ENCODE assay signal across 8 cellular contexts in the genomic region with DNA sequence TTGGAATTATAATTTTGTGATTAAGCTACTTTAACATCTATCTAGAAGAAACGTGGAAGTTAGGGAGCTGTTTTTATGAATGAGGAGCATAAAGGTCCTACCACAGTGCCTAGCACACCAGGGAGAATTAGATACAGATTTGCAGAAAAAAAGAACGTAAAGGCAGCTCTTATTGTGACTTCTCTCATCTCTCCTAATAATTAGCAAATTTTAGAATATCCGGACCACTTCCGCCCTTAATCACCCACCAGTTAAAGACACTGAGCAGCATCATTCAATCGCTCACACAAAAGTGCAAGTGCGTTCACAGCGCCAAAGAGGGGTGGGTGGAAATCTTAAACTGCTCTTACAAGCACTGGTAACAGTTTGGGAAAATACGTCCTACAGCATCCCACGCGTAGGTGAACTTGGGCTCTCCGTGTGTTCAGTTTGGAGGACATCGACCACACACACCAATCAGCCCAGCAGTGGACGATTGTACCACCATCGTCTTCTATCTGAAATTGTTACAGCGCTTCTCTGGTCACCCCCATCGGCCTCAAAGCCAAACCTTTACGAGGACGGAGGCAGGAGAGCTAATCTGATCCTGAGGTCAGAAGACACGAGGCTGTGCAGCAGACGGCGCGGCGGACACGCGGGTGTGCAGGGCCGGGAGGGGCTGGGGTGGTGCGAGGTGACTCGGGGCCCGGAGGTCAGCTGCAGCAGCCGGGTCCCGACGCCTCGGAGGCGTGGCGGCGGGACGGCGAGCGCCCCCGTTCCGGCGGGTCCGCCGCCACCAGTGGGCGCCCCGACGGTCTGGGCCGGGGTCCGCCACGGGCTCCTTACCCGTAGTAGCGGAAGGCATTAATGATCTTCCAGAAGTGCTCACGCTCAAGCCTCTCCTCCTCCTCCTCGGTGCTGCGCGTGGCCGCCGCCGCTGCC. TPM values are rescaled to one million over a fixed set of nuclear protein-coding genes. Genes with fewer than 3 reads are reported as not detected.
DNase-seq lines count a peak whose midpoint lies in the region; ATAC-seq, FAIRE-seq and TF ChIP-seq lines count a peak whose summit lies in the region.

No MANE protein-coding gene starts in this region.

- peak overlapping the region; percentile 55 for H3K9ac ChIP-seq in endothelial cell of umbilical vein (replicated peaks; ENCODE audit: extremely low read depth, insufficient read depth, low read length)

- ATAC-seq in HG02840 (IDR thresholded peaks at IDR 0.05; ENCODE audit: low FRiP score, unreplicated experiment) (peak; percentile 46), mucosa of descending colon (peak; percentile 73)
- peak; percentile 29 for ATAC-seq in activated CD8-positive, alpha-beta T cell treated with anti-CD3 and anti-CD28 coated beads for 36 hours

- H3K9me3 ChIP-seq in endothelial cell of umbilical vein (replicated peaks; ENCODE audit: control insufficient read depth, insufficient read depth, low read length) (no peaks in the 10 kb centered on the region), mucosa of descending colon (no peaks in the 10 kb centered on the region)

- dilution Hi-C loops in endothelial cell of umbilical vein (cut with MboI; ENCODE audit: extremely low pct_ligation_motif_present, low sequenced_read_pairs): no loop called here

- peaks cover 28% of the 10 kb centered on the region for H3K36me3 Mint-ChIP-seq in activated CD8-positive, alpha-beta T cell treated with anti-CD3 and anti-CD28 coated beads for 36 hours (ENCODE audit: low read depth)

- H3K4me3 ChIP-seq in endothelial cell of umbilical vein (replicated peaks in 1 of 3; ENCODE audit: insufficient read depth in 1 of 3, low read depth in 1 of 3, low read length in 3 of 3): peak overlapping the region; percentile 15 to 68 (median 61)
- H3K4me3 ChIP-seq in mucosa of descending colon: peak overlapping the region; percentile 67

- FAIRE-seq in endothelial cell of umbilical vein (lab: Jason Lieb, UNC): no peak

- peak; percentile 15 for TF ChIP-seq CTCF in activated CD8-positive, alpha-beta T cell treated with anti-CD3 and anti-CD28 coated beads for 36 hours (IDR thresholded peaks at IDR 0.05)
- peak in 1 of 2 donors; percentile 21 for TF ChIP-seq CTCF in endothelial cell of umbilical vein (IDR thresholded peaks at IDR 0.05; ENCODE audit: extremely low read depth in 1 of 2, insufficient read depth in 1 of 2, low read depth in 1 of 2, low read length in 2 of 2)
- TF ChIP-seq CTCF in mucosa of descending colon (IDR thresholded peaks at IDR 0.05): no peak

- peaks cover 36% of the 10 kb centered on the region for H3K4me1 Mint-ChIP-seq in activated CD8-positive, alpha-beta T cell treated with anti-CD3 and anti-CD28 coated beads for 36 hours (ENCODE audit: low read depth)

- H3K36me3 ChIP-seq in endothelial cell of umbilical vein (ENCODE audit: control insufficient read depth in 2 of 2, extremely low read depth in 1 of 2, insufficient read depth in 2 of 2, low read length in 2 of 2) (no peaks in the 10 kb centered on the region), mucosa of descending colon (ENCODE audit: low read depth) (no peaks in the 10 kb centered on the region)

- BruUV-seq in endothelial cell of umbilical vein (replicated peaks; lab: Mats Ljungman, UMichigan): no TSS peak

- H3K27me3 Mint-ChIP-seq in activated CD8-positive, alpha-beta T cell treated with anti-CD3 and anti-CD28 coated beads for 36 hours: no peaks in the 10 kb centered on the region

- CTCF ChIA-PET in activated CD8-positive, alpha-beta T cell treated with anti-CD3 and anti-CD28 coated beads for 36 hours (lab: Charles Lee): interaction anchor here (0.9 to 4.0 kb wide), 15 partner anchors 11 to 254 kb away, joined by 3 to 23 read pairs (median 4); a partner anchor contains a TSS
- CTCF ChIA-PET in endothelial cell of umbilical vein (lab: Charles Lee): interaction anchor here (0.8 to 4.4 kb wide), 20 partner anchors 11 to 260 kb away, joined by 3 to 27 read pairs (median 4); a partner anchor contains a TSS

- H3K4me3 Mint-ChIP-seq in activated CD8-positive, alpha-beta T cell treated with anti-CD3 and anti-CD28 coated beads for 36 hours: peak overlapping the region; percentile 99

- H4K20me1 ChIP-seq in endothelial cell of umbilical vein (replicated peaks; ENCODE audit: control insufficient read depth, extremely low read depth, insufficient read depth, low read length): no peaks in the 10 kb centered on the region

- H3K27me3 ChIP-seq in endothelial cell of umbilical vein (ENCODE audit: control insufficient read depth in 2 of 2, insufficient read depth in 2 of 2, low read length in 2 of 2): peaks cover 1 to 2% of the 10 kb centered on the region in 2 experiments

- TF ChIP-seq POLR2A in endothelial cell of umbilical vein (IDR thresholded peaks at IDR 0.05; ENCODE audit: low read depth, low read length): peak; percentile 10

- H3K27ac ChIP-seq in endothelial cell of umbilical vein (ENCODE audit: insufficient read depth, low read depth, low read length): peak overlapping the region; percentile 43

- H3K9me3 Mint-ChIP-seq in activated CD8-positive, alpha-beta T cell treated with anti-CD3 and anti-CD28 coated beads for 36 hours: no peaks in the 10 kb centered on the region

- peak overlapping the region; percentile 42 for H3K4me2 ChIP-seq in endothelial cell of umbilical vein (ENCODE audit: insufficient read depth, low read length)

- intact Hi-C loops in activated CD8-positive, alpha-beta T cell treated with anti-CD3 and anti-CD28 coated beads for 36 hours (cut with micrococcal nuclease): loop anchor here (2.0 kb wide), 2 partner anchors 61 to 75 kb away; a partner anchor contains a TSS
- intact Hi-C loops in endothelial cell of umbilical vein (cut with micrococcal nuclease): loop anchor here (1.0 to 10.0 kb wide), 6 partner anchors 49 to 867 kb away; a partner anchor contains a TSS
- intact Hi-C loops in mucosa of descending colon (cut with DNase I, micrococcal nuclease): loop anchor here (10.0 kb wide), 2 partner anchors 47 to 57 kb away; a partner anchor contains a TSS

- peak overlapping the region; percentile 97 for H3K27ac Mint-ChIP-seq in activated CD8-positive, alpha-beta T cell treated with anti-CD3 and anti-CD28 coated beads for 36 hours

- H3K79me2 ChIP-seq in endothelial cell of umbilical vein (ENCODE audit: control insufficient read depth, insufficient read depth, low read length): peaks cover 33% of the 10 kb centered on the region

- peak; percentile 2 to 3 for DNase-seq in NOMO-1 (lab: John Stamatoyannopoulos, UW; ENCODE audit: unreplicated experiment in 2 of 2)
- no peak for DNase-seq in NOMO-1 treated with DMSO at 0.1 percent for 48 hours (lab: John Stamatoyannopoulos, UW; ENCODE audit: unreplicated experiment)
- peak; percentile 57 for DNase-seq in NCI-H2171 treated with DMSO at 0.1 percent for 48 hours (lab: John Stamatoyannopoulos, UW)
- DNase-seq in activated CD8-positive, alpha-beta T cell treated with anti-CD3 and anti-CD28 coated beads for 36 hours: peak; percentile 66
- peak; percentile 53 for DNase-seq in endothelial cell of umbilical vein (ENCODE audit: low read depth, low spot score)
- peak; percentile 72 to 87 (median 82) for DNase-seq in mucosa of descending colon
- peak; percentile 66 for DNase-seq in stimulated activated CD8-positive, alpha-beta memory T cell treated with anti-CD3 and anti-CD28 coated beads, Interleukin-4, amount 100 ng/mL, for 48 hours

- H2AFZ ChIP-seq in endothelial cell of umbilical vein (ENCODE audit: low read depth, low read length): peak overlapping the region; percentile 75

- POLR2A ChIA-PET in activated CD8-positive, alpha-beta T cell treated with anti-CD3 and anti-CD28 coated beads for 36 hours (lab: Charles Lee): interaction anchor here (0.6 to 2.8 kb wide), 15 partner anchors 9 to 252 kb away, joined by 3 to 12 read pairs (median 3); a partner anchor contains a TSS
- POLR2A ChIA-PET in endothelial cell of umbilical vein (lab: Charles Lee): interaction anchor here (0.9 to 1.2 kb wide), 3 partner anchors 36 to 75 kb away, joined by 3 to 7 read pairs (median 3); no protein-coding TSS in a partner anchor

- H3K4me1 ChIP-seq in endothelial cell of umbilical vein (ENCODE audit: control insufficient read depth, extremely low read depth, insufficient read depth, low read length): peaks cover 9% of the 10 kb centered on the region
- peaks cover 9% of the 10 kb centered on the region for H3K4me1 ChIP-seq in mucosa of descending colon (ENCODE audit: low read depth)

- H3K9me1 ChIP-seq in endothelial cell of umbilical vein (replicated peaks; ENCODE audit: control insufficient read depth, extremely low read depth, insufficient read depth, low read length): no peaks in the 10 kb centered on the region

TF ChIP-seq in endothelial cell of umbilical vein, 7 proteins besides CTCF, POLR2A, EP300 and RAD21:
- TF ChIP-seq GATA2 (IDR thresholded peaks at IDR 0.05; ENCODE audit: insufficient read depth, insufficient read length, low read depth, low read length) (no peak), MYC (IDR thresholded peaks at IDR 0.05; ENCODE audit: low read depth, low read length) (peak; percentile 15)
- TF ChIP-seq, protein P1, sequence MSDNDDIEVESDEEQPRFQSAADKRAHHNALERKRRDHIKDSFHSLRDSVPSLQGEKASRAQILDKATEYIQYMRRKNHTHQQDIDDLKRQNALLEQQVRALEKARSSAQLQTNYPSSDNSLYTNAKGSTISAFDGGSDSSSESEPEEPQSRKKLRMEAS (IDR thresholded peaks at IDR 0.05; ENCODE audit: insufficient read depth, insufficient read length): no peak

RNA-seq across cellular contexts. Expression of a gene that starts 0.6 kb away (rescaled TPM):
- 10 to 100 TPM; 31.8 to 37.6 TPM for total RNA-seq in activated CD8-positive, alpha-beta T cell treated with anti-CD3 and anti-CD28 coated beads for 36 hours
- 15.0 and 19.6 TPM in 2 replicates for total RNA-seq in endothelial cell of umbilical vein
- polyA plus RNA-seq in endothelial cell of umbilical vein: 3.5 and 3.7 TPM in 2 replicates
- polyA plus RNA-seq in endothelial cell of umbilical vein (2011; cell fraction: cytosol; rRNA removed): 3.2 and 3.6 TPM in 2 replicates
- polyA plus RNA-seq in endothelial cell of umbilical vein (2011; cell fraction: nucleus; rRNA removed): 2.9 and 4.7 TPM in 2 replicates
- 10.1 and 12.6 TPM in 2 replicates for polyA plus RNA-seq in endothelial cell of umbilical vein (2012)
- polyA minus RNA-seq in endothelial cell of umbilical vein: 5.2 and 6.8 TPM in 2 replicates
- polyA minus RNA-seq in endothelial cell of umbilical vein (2011; cell fraction: cytosol; rRNA and poly(A)+ RNA removed): 8.7 TPM
- polyA minus RNA-seq in endothelial cell of umbilical vein (2011; cell fraction: nucleus; rRNA and poly(A)+ RNA removed): 5.8 and 6.5 TPM in 2 replicates
- total RNA-seq in mucosa of descending colon: 10 to 100 TPM; 17.0 to 21.6 (median 18.8) TPM
